In the genomic region with DNA sequence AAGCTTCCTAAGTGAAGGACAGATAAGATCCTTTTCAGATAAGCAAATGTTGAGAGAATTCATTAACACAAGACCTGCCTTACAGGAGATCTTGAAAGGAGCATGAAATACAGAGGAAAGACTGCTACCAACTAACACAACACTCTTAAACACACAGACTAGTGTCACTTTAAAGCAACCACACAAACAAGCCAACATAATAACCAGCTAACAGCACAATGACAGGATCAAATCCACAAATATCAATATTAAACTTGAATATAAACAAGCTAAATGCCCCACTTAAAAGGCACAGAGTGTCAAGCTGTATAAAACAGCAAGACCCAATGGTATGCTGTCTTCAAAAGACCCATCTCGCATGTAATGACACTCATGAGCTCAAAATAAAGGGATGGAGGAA, we compare ENCODE assay signal across 8 cellular contexts.
"Had no signal": no experiment of that assay in that cellular context is flagged by ENCODE, and none has a peak within 500 bp of the region (broad histone marks: within the 10 kb centered on the region; RNA-seq: fewer than 3 reads in every experiment).

No MANE protein-coding gene starts in this region.

- H3K36me3 ChIP-seq: HAP-1 had no signal

- DNase-seq: GM23248, GOT3, H7, H9, HCEC 1CT, HFFc6 had no signal

- H3K27ac ChIP-seq: GM23248 had no signal

- H3K4me3 ChIP-seq: GM23248, GM23338, HAP-1 had no signal

- H3K4me1 ChIP-seq: HAP-1 had no signal

- H3K9me3 ChIP-seq: HAP-1 had no signal
